ENCODE assay signal across 11 cellular contexts in the genomic region with DNA sequence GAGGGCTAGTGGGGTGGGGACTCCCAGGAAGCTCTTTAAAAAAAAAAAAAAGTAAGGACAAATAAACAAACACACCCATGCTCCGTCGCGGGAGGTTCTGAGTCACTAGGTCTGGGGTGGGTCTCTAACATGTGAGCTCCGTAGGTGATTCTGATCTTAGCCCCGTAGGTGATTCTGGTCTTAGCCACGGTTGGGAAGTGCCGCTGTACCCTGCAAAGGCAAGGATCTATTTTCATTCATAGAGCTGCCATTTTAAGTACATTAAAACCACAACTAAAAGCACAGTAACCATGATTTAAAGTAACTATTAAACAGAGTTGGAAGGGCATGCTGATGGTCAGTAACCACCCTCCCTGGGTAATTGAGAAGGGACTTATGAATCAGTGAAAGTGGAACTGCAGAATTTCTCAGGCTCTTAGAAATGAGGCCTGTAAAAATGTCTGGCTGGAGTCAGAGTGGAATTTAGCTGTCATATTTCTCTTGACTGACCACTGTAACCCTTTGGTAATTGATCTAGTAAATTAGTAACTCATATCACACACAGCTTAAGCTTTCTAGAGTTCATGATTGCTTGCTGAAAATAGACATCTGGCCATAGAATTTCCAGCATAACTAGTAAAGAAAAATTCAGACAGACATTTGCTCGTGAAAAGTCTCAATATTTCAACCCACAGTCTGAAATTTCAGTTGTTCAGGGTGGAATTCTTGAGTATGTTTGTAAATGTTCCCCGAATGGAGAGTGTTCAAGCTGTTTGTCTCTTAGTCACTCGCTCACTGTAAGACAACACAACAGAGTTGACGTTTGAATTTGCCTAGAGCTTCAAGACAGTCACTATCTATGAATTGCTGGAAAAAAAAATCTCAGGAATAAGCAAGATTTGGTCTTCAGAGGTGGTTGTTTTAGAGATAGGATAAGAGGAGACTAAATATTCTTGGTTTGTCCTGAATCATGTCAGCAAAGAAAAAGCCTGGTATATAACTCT. TPM values are rescaled to one million over a fixed set of nuclear protein-coding genes. Genes with fewer than 3 reads are reported as not detected.
DNase-seq lines count a peak whose midpoint lies in the region; ATAC-seq and TF ChIP-seq lines count a peak whose summit lies in the region.
"Had no signal": no experiment of that assay in that cellular context is flagged by ENCODE, and none has a peak within 500 bp of the region (broad histone marks: within the 10 kb centered on the region; RNA-seq: fewer than 3 reads in every experiment).

No MANE protein-coding gene starts in this region.

- H3K9ac ChIP-seq in GM23248 (no peak overlapping the region), skeletal muscle satellite cell (ENCODE audit: low read depth, low read length) (no peak overlapping the region)

- ATAC-seq in activated T-helper 17 cell treated with anti-CD3 and anti-CD28 coated beads, Interleukin-2, amount 50 U/mL, for 72 hours (replicated peaks): no peak
- no peak for ATAC-seq in gastroesophageal sphincter
- no peak for ATAC-seq in HG03196 (IDR thresholded peaks at IDR 0.05; ENCODE audit: unreplicated experiment)

- no peaks in the 10 kb centered on the region for H3K9me3 Mint-ChIP-seq in activated T-helper 17 cell treated with anti-CD3 and anti-CD28 coated beads, Interleukin-2, amount 50 U/mL, for 72 hours

- WGBS in GM23248 (ENCODE audit: low coverage in 1 of 2, low lambda C conversion rate in 2 of 2, missing lambda C conversion rate in 2 of 2), 2 experiments: 70 to 79% methylated on average over 11 of the region's 11 CpGs
- 67 to 68% methylated on average over 11 of the region's 11 CpGs for WGBS in gastroesophageal sphincter (ENCODE audit: low coverage in 1 of 2), 2 donors

- TF ChIP-seq POLR2A in gastroesophageal sphincter (IDR thresholded peaks at IDR 0.05): no peak

- TF ChIP-seq EP300 in gastroesophageal sphincter (IDR thresholded peaks at IDR 0.05): no peak

- DNase-seq in GM23248: peak; percentile 45
- peak; percentile 32 for DNase-seq in RPMI7951 (ENCODE audit: low read depth)
- peak; percentile 50 for DNase-seq in iPS-NIHi11 (ENCODE audit: low spot score)
- no peak for DNase-seq in GDM1 (lab: John Stamatoyannopoulos, UW)
- DNase-seq: NCI-H1092 treated with DMSO at 0.1 percent for 48 hours, SJCRH30 had no signal

- H4K20me1 ChIP-seq in GM23248 (ENCODE audit: insufficient read depth): no peaks in the 10 kb centered on the region

- H3F3A ChIP-seq in GM23248 (ENCODE audit: insufficient read depth): peaks cover 19% of the 10 kb centered on the region

- H3K4me3 ChIP-seq in GM23248 (no peak overlapping the region), skeletal muscle satellite cell (ENCODE audit: low read length) (peak overlapping the region; percentile 17), gastroesophageal sphincter (no peak overlapping the region)
- H3K4me3 ChIP-seq: SJCRH30 had no signal

- H3K27me3 Mint-ChIP-seq in activated T-helper 17 cell treated with anti-CD3 and anti-CD28 coated beads, Interleukin-2, amount 50 U/mL, for 72 hours: peaks cover 3% of the 10 kb centered on the region

- no peak overlapping the region for H3K27ac ChIP-seq in GM23248
- H3K27ac ChIP-seq in gastroesophageal sphincter: no peak overlapping the region
- H3K27ac ChIP-seq: neutrophil, SJCRH30 had no signal

- H3K9me3 ChIP-seq in GM23248 (ENCODE audit: low read depth): no peaks in the 10 kb centered on the region
- no peaks in the 10 kb centered on the region for H3K9me3 ChIP-seq in skeletal muscle satellite cell (replicated peaks; ENCODE audit: low read length)
- no peaks in the 10 kb centered on the region for H3K9me3 ChIP-seq in gastroesophageal sphincter
- H3K9me3 ChIP-seq: neutrophil, SJCRH30 had no signal

- no peak overlapping the region for H2AFZ ChIP-seq in GM23248

- H3K4me3 Mint-ChIP-seq in activated T-helper 17 cell treated with anti-CD3 and anti-CD28 coated beads, Interleukin-2, amount 50 U/mL, for 72 hours: no peak overlapping the region

- H3K36me3 ChIP-seq in GM23248 (ENCODE audit: low read depth) (no peaks in the 10 kb centered on the region), skeletal muscle satellite cell (ENCODE audit: insufficient read depth, low read length) (no peaks in the 10 kb centered on the region), gastroesophageal sphincter (no peaks in the 10 kb centered on the region)
- H3K36me3 ChIP-seq: neutrophil, SJCRH30 had no signal

- no peaks in the 10 kb centered on the region for H3K4me1 Mint-ChIP-seq in activated T-helper 17 cell treated with anti-CD3 and anti-CD28 coated beads, Interleukin-2, amount 50 U/mL, for 72 hours

- H3K27ac Mint-ChIP-seq in activated T-helper 17 cell treated with anti-CD3 and anti-CD28 coated beads, Interleukin-2, amount 50 U/mL, for 72 hours: no peak overlapping the region

- no peaks in the 10 kb centered on the region for H3K9me2 ChIP-seq in GM23248 (ENCODE audit: insufficient read depth)

- no peaks in the 10 kb centered on the region for H3K36me3 Mint-ChIP-seq in activated T-helper 17 cell treated with anti-CD3 and anti-CD28 coated beads, Interleukin-2, amount 50 U/mL, for 72 hours (ENCODE audit: low read depth)

- TF ChIP-seq CTCF in gastroesophageal sphincter (IDR thresholded peaks at IDR 0.05): no peak

- H3K4me1 ChIP-seq in GM23248 (ENCODE audit: insufficient read depth) (peaks cover 17% of the 10 kb centered on the region), skeletal muscle satellite cell (ENCODE audit: control insufficient read depth, insufficient read depth, low read length) (peaks cover 42% of the 10 kb centered on the region), gastroesophageal sphincter (no peaks in the 10 kb centered on the region)
- H3K4me1 ChIP-seq: SJCRH30 had no signal

- H3K4me2 ChIP-seq in GM23248 (ENCODE audit: unreplicated experiment): peak overlapping the region; percentile 8
- H3K4me2 ChIP-seq in skeletal muscle satellite cell (ENCODE audit: low read length): peak overlapping the region; percentile 68

- in situ Hi-C loops in GM23248 (cut with MboI): no loop called here

- no peaks in the 10 kb centered on the region for H3K79me2 ChIP-seq in GM23248 (ENCODE audit: insufficient read depth)

- H3K27me3 ChIP-seq in GM23248 (replicated peaks; ENCODE audit: insufficient read depth): no peaks in the 10 kb centered on the region
- no peaks in the 10 kb centered on the region for H3K27me3 ChIP-seq in skeletal muscle satellite cell (ENCODE audit: control insufficient read depth, insufficient read depth, low read length)
- no peaks in the 10 kb centered on the region for H3K27me3 ChIP-seq in gastroesophageal sphincter
- H3K27me3 ChIP-seq: neutrophil, SJCRH30 had no signal

RNA-seq across cellular contexts. Expression of gene TCF7L2, which starts 34.2 kb away (rescaled TPM):
- 4.2 and 6.2 TPM in 2 replicates for total RNA-seq in GM23248 (2014; rRNA removed; shearing (Covaris generic))
- polyA plus RNA-seq in GM23248 (2016; fragmentation: Nextera tagmentation; extraction: Ambion mirVana): 18.2 and 19.3 TPM in 2 replicates
- total RNA-seq in RPMI7951 (2014; rRNA removed; shearing (Covaris generic)): 0.96 and 2.1 TPM in 2 replicates
- 3.9 and 4.8 TPM in 2 replicates for total RNA-seq in skeletal muscle satellite cell (2012; rRNA removed)
- total RNA-seq in activated T-helper 17 cell treated with anti-CD3 and anti-CD28 coated beads, Interleukin-2, amount 50 U/mL, for 72 hours: 1 to 10 TPM; 1.1 to 4.7 TPM
- total RNA-seq in gastroesophageal sphincter: 10 to 100 TPM; 12.6 to 22.4 (median 20.2) TPM
